ENCODE assay signal across 8 cellular contexts in genomic region chr17:17663160-17664072, GRCh38. TPM values are rescaled to one million over a fixed set of nuclear protein-coding genes. Genes with fewer than 3 reads are reported as not detected.
DNase-seq lines count a peak whose midpoint lies in the region; ATAC-seq and TF ChIP-seq lines count a peak whose summit lies in the region.

No MANE protein-coding gene starts in this region.

- peak overlapping the region; percentile 21; the same call in 1 of the 2 replicates for H3K4me2 ChIP-seq in OCI-LY7 (ENCODE audit: low read length)

- H3K27ac ChIP-seq in A673 (ENCODE audit: low read depth, low read length, poor library complexity, severe bottlenecking) (no peak overlapping the region), OCI-LY7 (ENCODE audit: low read depth, low read length, poor library complexity, severe bottlenecking) (no peak overlapping the region)

- H3K79me2 ChIP-seq in OCI-LY7 (ENCODE audit: insufficient read depth, low read depth, low read length), result no peaks in the 10 kb centered on the region

- no peaks in the 10 kb centered on the region for H3K36me3 Mint-ChIP-seq in activated T-cell treated with anti-CD3 and anti-CD28 coated beads, Interleukin-2, amount 50 U/mL, for 24 hours (ENCODE audit: low read depth)

- BruUV-seq in A673 (replicated peaks; lab: Mats Ljungman, UMichigan) (no TSS peak), OCI-LY7 (replicated peaks; lab: Mats Ljungman, UMichigan) (no TSS peak)

- 0 out of 2 replicates have a peak overlapping the region, but pooled peaks have one; percentile 24 for H2AFZ ChIP-seq in OCI-LY7 (ENCODE audit: low read length)

- ATAC-seq in GM18867 (IDR thresholded peaks at IDR 0.05; ENCODE audit: unreplicated experiment) (peak; percentile 87), HG03066 (IDR thresholded peaks at IDR 0.05; ENCODE audit: low read depth, unreplicated experiment) (peak; percentile 69)

- POLR2A ChIA-PET in A673 (lab: Charles Lee; ENCODE audit: low non-redundant PET) (no interaction called here), OCI-LY7 (lab: Charles Lee) (interaction anchor here (0.9 to 1.0 kb wide), 2 partner anchors 16 to 73 kb away, joined by 3 read pairs; no protein-coding TSS in a partner anchor)

- H3K27me3 ChIP-seq in A673 (replicated peaks; ENCODE audit: insufficient read depth, low read depth, low read length, poor library complexity), result no peaks in the 10 kb centered on the region

- peaks cover 12% of the 10 kb centered on the region for H3K4me1 ChIP-seq in A673 (ENCODE audit: insufficient read depth, low read length, poor library complexity, severe bottlenecking)
- H3K4me1 ChIP-seq in OCI-LY7 (ENCODE audit: insufficient read depth, low read length, poor library complexity, severe bottlenecking), result peaks cover 60% of the 10 kb centered on the region

- peaks cover 10% of the 10 kb centered on the region for H3K9me3 Mint-ChIP-seq in activated T-cell treated with anti-CD3 and anti-CD28 coated beads, Interleukin-2, amount 50 U/mL, for 24 hours

- no peaks in the 10 kb centered on the region for H3K36me3 ChIP-seq in A673 (ENCODE audit: insufficient read depth, low read length, poor library complexity, severe bottlenecking)
- H3K36me3 ChIP-seq in OCI-LY7 (ENCODE audit: insufficient read depth, low read length), result no peaks in the 10 kb centered on the region

- intact Hi-C loops in A673 (cut with micrococcal nuclease; ENCODE audit: unreplicated experiment) (no loop called here), OCI-LY7 (cut with micrococcal nuclease; ENCODE audit: unreplicated experiment) (no loop called here)

- no peak overlapping the region for H3K4me3 Mint-ChIP-seq in activated T-cell treated with anti-CD3 and anti-CD28 coated beads, Interleukin-2, amount 50 U/mL, for 24 hours

- H3K27me3 Mint-ChIP-seq in activated T-cell treated with anti-CD3 and anti-CD28 coated beads, Interleukin-2, amount 50 U/mL, for 24 hours, result no peaks in the 10 kb centered on the region

- H4K20me1 ChIP-seq in OCI-LY7 (ENCODE audit: insufficient read depth, low read length), result no peaks in the 10 kb centered on the region

- peaks cover 20% of the 10 kb centered on the region for H3K4me1 Mint-ChIP-seq in activated T-cell treated with anti-CD3 and anti-CD28 coated beads, Interleukin-2, amount 50 U/mL, for 24 hours (ENCODE audit: low read depth)

- no peak for TF ChIP-seq CTCF in A673 (conservative IDR thresholded peaks at IDR 0.05; ENCODE audit: low read depth, low read length)
- no peak for TF ChIP-seq CTCF in OCI-LY7 (conservative IDR thresholded peaks at IDR 0.05; ENCODE audit: low read length)
- TF ChIP-seq CTCF in fibroblast of pulmonary artery (IDR thresholded peaks at IDR 0.05; ENCODE audit: low read length, missing control alignments), result no peak

- DNase-seq in A673 (ENCODE audit: low spot score) (peak; percentile 92), OCI-LY7 (ENCODE audit: low spot score) (peak; percentile 39), fibroblast of pulmonary artery (ENCODE audit: low read depth) (peak; percentile 96), pulmonary artery endothelial cell (ENCODE audit: low read depth, low spot score) (peak; percentile 78), NCI-H187 (lab: John Stamatoyannopoulos, UW) (no peak)
- DNase-seq in activated T-cell treated with anti-CD3 and anti-CD28 coated beads, Interleukin-2, amount 50 U/mL, for 24 hours, result peak; percentile 75

- no peaks in the 10 kb centered on the region for H3K9me2 ChIP-seq in OCI-LY7 (ENCODE audit: insufficient read depth, low read length)

- H3K9me3 ChIP-seq in A673 (ENCODE audit: low read depth, low read length, poor library complexity, severe bottlenecking) (peaks cover 10% of the 10 kb centered on the region), OCI-LY7 (ENCODE audit: low read length) (0 out of 2 replicates have a peak, but pooled peaks cover 4% of the 10 kb centered on the region)

- CTCF ChIA-PET in A673 (lab: Charles Lee), result interaction anchor here (0.5 kb wide), 1 partner anchor 21 kb away, joined by 4 read pairs; no protein-coding TSS in a partner anchor
- CTCF ChIA-PET in OCI-LY7 (lab: Charles Lee; ENCODE audit: unreplicated experiment), result interaction anchor here (1.0 kb wide), 2 partner anchors 9 to 21 kb away, joined by 3 to 4 read pairs; no protein-coding TSS in a partner anchor

- peak overlapping the region; percentile 55 for H3K27ac Mint-ChIP-seq in activated T-cell treated with anti-CD3 and anti-CD28 coated beads, Interleukin-2, amount 50 U/mL, for 24 hours

- H3K4me3 ChIP-seq in A673 (ENCODE audit: low read depth, low read length, poor library complexity, severe bottlenecking) (no peak overlapping the region), OCI-LY7 (ENCODE audit: low read depth, low read length, poor library complexity, severe bottlenecking) (no peak overlapping the region), fibroblast of pulmonary artery (replicated peaks; ENCODE audit: low read depth, low read length) (no peak overlapping the region)

RNA-seq across cellular contexts. Expression of gene RAI1, which starts 17.8 kb away (rescaled TPM):
- total RNA-seq in A673 (2021) (46.8 and 58.9 TPM in 2 replicates), OCI-LY7 (2022) (49.4 and 54.3 TPM in 2 replicates), pulmonary artery endothelial cell (6.9 and 9.5 TPM in 2 replicates)
- 17.1 and 20.1 TPM in 2 replicates for total RNA-seq in OCI-LY7 (2014; rRNA removed; shearing (Covaris generic))

Comparison
In these comparisons a context has a peak if more than half of its experiments do, and no peak if none do; other contexts are left out.
1. DNase-seq: peak in A673 (single experiment), OCI-LY7 (single experiment), activated T-cell treated with anti-CD3 and anti-CD28 coated beads, Interleukin-2, amount 50 U/mL, for 24 hours (single experiment), fibroblast of pulmonary artery (single experiment) and pulmonary artery endothelial cell (single experiment); none in NCI-H187 (0 of 2).